ENCODE assay signal across 8 cellular contexts in genomic region chr10:132065491-132066105, GRCh38. TPM values are rescaled to one million over a fixed set of nuclear protein-coding genes. Genes with fewer than 3 reads are reported as not detected.
DNase-seq lines count a peak whose midpoint lies in the region; ATAC-seq and TF ChIP-seq lines count a peak whose summit lies in the region.

Gene JAKMIP3 (plus strand): TSS chr10:132065946. CDS start chr10:132104809, 38,863 bp downstream.

- no peak for DNase-seq in activated T-cell treated with anti-CD3 and anti-CD28 coated beads, Interleukin-2, amount 50 U/mL, for 24 hours
- DNase-seq in activated T-cell treated with anti-CD3 and anti-CD28 coated beads, Interleukin-2, amount 50 U/mL, for 48 hours, result no peak
- DNase-seq in adipocyte (ENCODE audit: low read depth), result peak; percentile 96
- DNase-seq in Right ventricle myocardium inferior (ENCODE audit: missing footprints), result peak; percentile 72
- DNase-seq in nucleus accumbens (lab: John Stamatoyannopoulos, UW), result peak in 44 of 56 donors; percentile 36 to 83 (median 64)
- DNase-seq in GDM1 (lab: John Stamatoyannopoulos, UW), result no peak
- no peak for DNase-seq in GM20000 (ENCODE audit: low spot score)

- no peaks in the 10 kb centered on the region for H3K36me3 ChIP-seq in adipocyte (ENCODE audit: control insufficient read depth, insufficient read depth, low read length, severe bottlenecking)

- H3K9ac ChIP-seq in adipocyte (ENCODE audit: low read length), result peak within 1 kb of the TSS; percentile 80

- H3K36me3 Mint-ChIP-seq in activated T-cell treated with anti-CD3 and anti-CD28 coated beads, Interleukin-2, amount 50 U/mL, for 24 hours (ENCODE audit: low read depth), result no peaks in the 10 kb centered on the region

- H3K4me3 Mint-ChIP-seq in activated T-cell treated with anti-CD3 and anti-CD28 coated beads, Interleukin-2, amount 50 U/mL, for 24 hours, result peak within 1 kb of the TSS; percentile 29

- ATAC-seq in Right ventricle myocardium inferior (peak; percentile 68), GM21737 (IDR thresholded peaks at IDR 0.05; ENCODE audit: unreplicated experiment) (no peak)

- no peak for TF ChIP-seq CTCF in GM20000 (IDR thresholded peaks at IDR 0.05; ENCODE audit: extremely low read depth, missing control alignments)

- intact Hi-C loops in Right ventricle myocardium inferior (cut with DNase I), result no loop called here

- peaks cover 8% of the 10 kb centered on the region for H3K4me1 Mint-ChIP-seq in activated T-cell treated with anti-CD3 and anti-CD28 coated beads, Interleukin-2, amount 50 U/mL, for 24 hours (ENCODE audit: low read depth)

- H3K27me3 Mint-ChIP-seq in activated T-cell treated with anti-CD3 and anti-CD28 coated beads, Interleukin-2, amount 50 U/mL, for 24 hours, result peaks cover 16% of the 10 kb centered on the region

- no peaks in the 10 kb centered on the region for H3K9me3 Mint-ChIP-seq in activated T-cell treated with anti-CD3 and anti-CD28 coated beads, Interleukin-2, amount 50 U/mL, for 24 hours

- H3K9me3 ChIP-seq in adipocyte (ENCODE audit: control insufficient read depth, low read length), result no peaks in the 10 kb centered on the region

- no peak within 1 kb of the TSS for H3K27ac Mint-ChIP-seq in activated T-cell treated with anti-CD3 and anti-CD28 coated beads, Interleukin-2, amount 50 U/mL, for 24 hours

- H3K4me3 ChIP-seq in adipocyte (ENCODE audit: low read length), result peak within 1 kb of the TSS; percentile 82

- H3K27me3 ChIP-seq in adipocyte (replicated peaks; ENCODE audit: control insufficient read depth, insufficient read depth, low read length), result peaks cover 9% of the 10 kb centered on the region

- H3K4me1 ChIP-seq in adipocyte (ENCODE audit: control insufficient read depth, insufficient read depth, low read length), result peaks cover 4% of the 10 kb centered on the region

RNA-seq across cellular contexts. Expression of gene JAKMIP3, which starts in this region (rescaled TPM):
- total RNA-seq in Right ventricle myocardium inferior, result 1.6 TPM

Comparison
In these comparisons a context has a peak if more than half of its experiments do, and no peak if none do; other contexts are left out.
1. DNase-seq: peak in adipocyte (single experiment), Right ventricle myocardium inferior (single experiment) and nucleus accumbens (44 of 56); none in activated T-cell treated with anti-CD3 and anti-CD28 coated beads, Interleukin-2, amount 50 U/mL, for 24 hours (single experiment), activated T-cell treated with anti-CD3 and anti-CD28 coated beads, Interleukin-2, amount 50 U/mL, for 48 hours (0 of 2), GDM1 (single experiment) and GM20000 (single experiment).